10 cellular contexts compared by ENCODE assay signal in the genomic region with DNA sequence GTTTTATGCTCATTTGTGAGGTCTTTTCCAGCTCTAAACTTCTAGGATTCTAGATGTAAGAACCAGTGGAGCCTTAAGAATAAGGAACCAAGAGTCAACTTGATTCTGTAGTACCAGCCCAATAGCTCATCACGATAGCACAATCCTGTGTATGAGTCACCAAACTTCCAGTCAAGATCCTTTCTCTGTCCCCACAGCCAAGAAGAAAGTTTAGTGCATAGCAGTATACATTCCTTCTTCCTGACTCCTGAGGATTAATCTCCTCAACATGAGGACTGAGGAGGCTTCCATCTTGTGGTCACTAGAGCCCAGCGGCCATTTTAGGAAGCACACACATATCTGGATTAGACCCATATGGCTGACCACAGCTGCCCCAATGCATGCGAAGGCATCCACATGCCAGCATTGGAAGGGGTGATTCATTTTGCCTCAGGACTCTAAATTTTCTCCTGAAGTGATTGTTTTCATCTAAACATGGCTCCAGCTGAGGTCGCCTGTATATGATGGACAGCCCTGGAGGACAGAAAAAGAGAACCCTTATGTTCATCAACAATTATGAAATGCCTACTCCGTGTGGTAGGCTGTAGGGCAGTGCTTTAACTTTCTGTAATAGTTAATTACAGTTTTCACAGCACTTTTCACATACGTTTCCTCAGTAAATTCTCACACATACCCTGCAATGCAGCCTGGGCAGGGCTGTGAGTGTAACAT. TPM values are rescaled to one million over a fixed set of nuclear protein-coding genes. Genes with fewer than 3 reads are reported as not detected.
DNase-seq lines count a peak whose midpoint lies in the region; ATAC-seq and TF ChIP-seq lines count a peak whose summit lies in the region.
"Had no signal": no experiment of that assay in that cellular context is flagged by ENCODE, and none has a peak within 500 bp of the region (broad histone marks: within the 10 kb centered on the region; RNA-seq: fewer than 3 reads in every experiment).

No MANE protein-coding gene starts in this region.

- peaks cover 30% of the 10 kb centered on the region for H3F3A ChIP-seq in GM23248 (ENCODE audit: insufficient read depth)

- H3K36me3 ChIP-seq in GM23248 (ENCODE audit: low read depth) (no peaks in the 10 kb centered on the region), gastroesophageal sphincter (no peaks in the 10 kb centered on the region), right atrium auricular region (peaks cover 6% of the 10 kb centered on the region), HAP-1 (replicated peaks) (no peaks in the 10 kb centered on the region)

- H3K9me3 ChIP-seq in GM23248 (ENCODE audit: low read depth) = no peaks in the 10 kb centered on the region
- H3K9me3 ChIP-seq in gastroesophageal sphincter = no peaks in the 10 kb centered on the region
- H3K9me3 ChIP-seq in right atrium auricular region = no peaks in the 10 kb centered on the region
- no peaks in the 10 kb centered on the region for H3K9me3 ChIP-seq in HAP-1

- H3K27me3 ChIP-seq in GM23248 (replicated peaks; ENCODE audit: insufficient read depth) (no peaks in the 10 kb centered on the region), gastroesophageal sphincter (no peaks in the 10 kb centered on the region), right atrium auricular region (no peaks in the 10 kb centered on the region), HAP-1 (ENCODE audit: low read depth) (no peaks in the 10 kb centered on the region)

- H3K79me2 ChIP-seq in GM23248 (ENCODE audit: insufficient read depth) = no peaks in the 10 kb centered on the region

- WGBS in GM23248 (ENCODE audit: low coverage in 1 of 2, low lambda C conversion rate in 2 of 2, missing lambda C conversion rate in 2 of 2), 2 experiments = 32 to 37% methylated on average over 6 of the region's 6 CpGs
- 70 to 87% methylated on average over 4 to 6 of the region's 6 CpGs for WGBS in gastroesophageal sphincter (ENCODE audit: low coverage in 1 of 2), 2 donors

- H3K4me1 ChIP-seq in GM23248 (ENCODE audit: insufficient read depth) = peaks cover 30% of the 10 kb centered on the region
- H3K4me1 ChIP-seq in gastroesophageal sphincter = peaks cover 0 to 5% (median 0%) of the 10 kb centered on the region in 3 donors
- peaks cover 0 to 27% of the 10 kb centered on the region in 2 donors for H3K4me1 ChIP-seq in right atrium auricular region
- H3K4me1 ChIP-seq in HAP-1 = no peaks in the 10 kb centered on the region

- TF ChIP-seq CTCF in AG10803 (conservative IDR thresholded peaks at IDR 0.05; ENCODE audit: low read length) = peak; percentile 28
- TF ChIP-seq CTCF in gastroesophageal sphincter (IDR thresholded peaks at IDR 0.05) = no peak
- no peak for TF ChIP-seq CTCF in right atrium auricular region (IDR thresholded peaks at IDR 0.05)

- no peak for TF ChIP-seq EP300 in gastroesophageal sphincter (IDR thresholded peaks at IDR 0.05)

- no peaks in the 10 kb centered on the region for H4K20me1 ChIP-seq in GM23248 (ENCODE audit: insufficient read depth)

- H3K4me3 ChIP-seq in AG10803 (ENCODE audit: low read length) (no peak overlapping the region), GM23248 (0 out of 2 replicates have a peak overlapping the region, but pooled peaks have one; percentile 5), gastroesophageal sphincter (no peak overlapping the region), right atrium auricular region (no peak overlapping the region), HAP-1 (no peak overlapping the region)

- peak; percentile 46 for ATAC-seq in gastroesophageal sphincter

- H3K9ac ChIP-seq in GM23248 = peak overlapping the region; percentile 47

- peak overlapping the region; percentile 69 for H3K4me2 ChIP-seq in GM23248 (ENCODE audit: unreplicated experiment)

- peak overlapping the region; percentile 75 for H2AFZ ChIP-seq in GM23248

- no peak for TF ChIP-seq POLR2A in gastroesophageal sphincter (IDR thresholded peaks at IDR 0.05)

- DNase-seq in AG10803 (ENCODE audit: low read depth) = peak; percentile 99
- peak; percentile 98 for DNase-seq in GM23248
- peak; percentile 100 for DNase-seq in RPMI7951 (ENCODE audit: low read depth)
- no peak for DNase-seq in D341Med (ENCODE audit: low spot score)
- no peak for DNase-seq in right atrium auricular region (ENCODE audit: low spot score)
- no peak for DNase-seq in activated T-cell treated with anti-CD3 and anti-CD28 coated beads for 4 hours
- DNase-seq in HAP-1 (ENCODE audit: low spot score in 2 of 2) = no peak
- DNase-seq: activated CD4-positive, alpha-beta T cell treated with anti-CD3 and anti-CD28 coated beads for 48 hours; head of caudate nucleus had no signal

- H3K27ac ChIP-seq in GM23248 (peak overlapping the region; percentile 82), gastroesophageal sphincter (no peak overlapping the region), right atrium auricular region (peak overlapping the region in 1 of 2 donors; percentile 20)

- H3K9me2 ChIP-seq in GM23248 (ENCODE audit: insufficient read depth) = no peaks in the 10 kb centered on the region

- in situ Hi-C loops in GM23248 (cut with MboI) = no loop called here
- in situ Hi-C loops in HAP-1 (cut with MboI; ENCODE audit: low sequenced_read_pairs) = no loop called here

RNA-seq across cellular contexts. Expression of gene RASGRP3, which starts 53.5 kb away (rescaled TPM):
- total RNA-seq in GM23248 (2014; rRNA removed; shearing (Covaris generic)) = 0.22 TPM in 1 of 2 replicates, not detected in the other
- 0.18 and 0.23 TPM in 2 replicates for polyA plus RNA-seq in GM23248 (2016; fragmentation: Nextera tagmentation; extraction: Ambion mirVana)
- total RNA-seq in RPMI7951 (2014; rRNA removed; shearing (Covaris generic)) = 13.4 and 18.4 TPM in 2 replicates
- total RNA-seq in gastroesophageal sphincter (10 to 100 TPM in 1 of 4 donors, 1 to 10 TPM in 3; 2.6 to 23.3 (median 8.3) TPM), right atrium auricular region (10 to 100 TPM; 50.0 to 56.3 TPM)

Comparison
In these comparisons a context has a peak if more than half of its experiments do, and no peak if none do; other contexts are left out.
1. DNase-seq: peak in AG10803 (single experiment), GM23248 (single experiment) and RPMI7951 (single experiment); none in D341Med (single experiment), right atrium auricular region (single experiment), activated T-cell treated with anti-CD3 and anti-CD28 coated beads for 4 hours (single experiment) and HAP-1 (0 of 2).